1 cellular context compared by ENCODE assay signal in genomic region chr21:33975548-33976081, GRCh38.
TF ChIP-seq lines count a peak whose summit lies in the region.

No MANE protein-coding gene starts in this region.

TF ChIP-seq in K562, 482 proteins besides CTCF, POLR2A, EP300 and RAD21 (continued from another document and continues in another):
- peak; percentile 94 for TF ChIP-seq ZNF592 (IDR thresholded peaks at IDR 0.05)
- no peak for TF ChIP-seq MYC (IDR thresholded peaks at IDR 0.05; ENCODE audit: low read depth, low read length)
- TF ChIP-seq MYC (CRISPR knock-in tag; IDR thresholded peaks at IDR 0.05; ENCODE audit: borderline replicate concordance, low read depth), result 0 out of 2 replicates have a peak, but pooled peaks have one; percentile 15
- TF ChIP-seq ZFPM2 (CRISPR knock-in tag; IDR thresholded peaks at IDR 0.05), result no peak
- no peak for TF ChIP-seq TAF7 (tag; IDR thresholded peaks at IDR 0.05)
- TF ChIP-seq NR2F6 (CRISPR knock-in tag; IDR thresholded peaks at IDR 0.05), result no peak
- TF ChIP-seq ZNF212 (CRISPR knock-in tag; IDR thresholded peaks at IDR 0.05), result 0 out of 2 replicates have a peak, but pooled peaks have one; percentile 6
- TF ChIP-seq CBFB (CRISPR knock-in tag; IDR thresholded peaks at IDR 0.05), result no peak
- no peak for TF ChIP-seq PTBP1 (IDR thresholded peaks at IDR 0.05; ENCODE audit: low read depth, low read length)
- TF ChIP-seq FOSL1 (tag; conservative IDR thresholded peaks at IDR 0.05), result peak; percentile 76
- peak; percentile 49; the same call in 1 of the 2 replicates for TF ChIP-seq PTTG1 (tag; IDR thresholded peaks at IDR 0.05; ENCODE audit: low read depth)
- no peak for TF ChIP-seq DDX20 (tag; IDR thresholded peaks at IDR 0.05; ENCODE audit: low read depth)
- TF ChIP-seq POLR2AphosphoS2 (IDR thresholded peaks at IDR 0.05; ENCODE audit: low read length), result no peak
- TF ChIP-seq ZC3H8 (IDR thresholded peaks at IDR 0.05), result no peak
- peak; percentile 9; the same call in 1 of the 2 replicates for TF ChIP-seq MYNN (IDR thresholded peaks at IDR 0.05)
- no peak for TF ChIP-seq MYNN (CRISPR knock-in tag; IDR thresholded peaks at IDR 0.05)
- TF ChIP-seq HINFP (tag; conservative IDR thresholded peaks at IDR 0.05; ENCODE audit: low read depth), result 0 out of 2 replicates have a peak, but pooled peaks have one; percentile 47
- no peak for TF ChIP-seq OTX1 (CRISPR knock-in tag; IDR thresholded peaks at IDR 0.05)
- no peak for TF ChIP-seq NR2C1 (IDR thresholded peaks at IDR 0.05)
- peak; percentile 43; the same call in 1 of the 2 replicates for TF ChIP-seq NR2C1 (tag; IDR thresholded peaks at IDR 0.05)
- 0 out of 2 replicates have a peak, but pooled peaks have one; percentile 66 for TF ChIP-seq ZNF449 (CRISPR knock-in tag; IDR thresholded peaks at IDR 0.05)
- TF ChIP-seq ZFX (CRISPR knock-in tag; IDR thresholded peaks at IDR 0.05), result 0 out of 2 replicates have a peak, but pooled peaks have one; percentile 26
- peak; percentile 83 for TF ChIP-seq CREB3 (tag; conservative IDR thresholded peaks at IDR 0.05; ENCODE audit: low read depth)
- 0 out of 2 replicates have a peak, but pooled peaks have one; percentile 13 for TF ChIP-seq BRD4 (IDR thresholded peaks at IDR 0.05)
- no peak for TF ChIP-seq NFE2 (IDR thresholded peaks at IDR 0.05; ENCODE audit: low read depth)
- no peak for TF ChIP-seq NR2C2 (CRISPR knock-in tag; IDR thresholded peaks at IDR 0.05)
- peak; percentile 70 for TF ChIP-seq NR2C2 (tag; IDR thresholded peaks at IDR 0.05)
- peak; percentile 66 for TF ChIP-seq PTRF (tag; IDR thresholded peaks at IDR 0.05)
- no peak; a peak in 1 of 3 replicates for TF ChIP-seq CBX3 (IDR thresholded peaks at IDR 0.05; ENCODE audit: borderline replicate concordance in 1 of 2, low read length in 2 of 2)
- no peak for TF ChIP-seq LEF1 (IDR thresholded peaks at IDR 0.05)
- TF ChIP-seq GTF2E2 (tag; IDR thresholded peaks at IDR 0.05), result peak; percentile 84; the same call in 1 of the 2 replicates
- TF ChIP-seq MAZ (CRISPR knock-in tag; conservative IDR thresholded peaks at IDR 0.05 in 1 of 2, IDR thresholded peaks at IDR 0.05 in 1 of 2), result peak; percentile 26 to 53; a peak in 2 of 4 replicates
- no peak for TF ChIP-seq HNRNPL (IDR thresholded peaks at IDR 0.05; ENCODE audit: low read depth, low read length)
- TF ChIP-seq ATF7 (IDR thresholded peaks at IDR 0.05), result no peak
- TF ChIP-seq NFRKB (IDR thresholded peaks at IDR 0.05; ENCODE audit: low read depth), result no peak
- TF ChIP-seq C11orf30 (IDR thresholded peaks at IDR 0.05; ENCODE audit: low read depth), result no peak
- no peak for TF ChIP-seq ZNF253 (CRISPR knock-in tag; conservative IDR thresholded peaks at IDR 0.05)
- TF ChIP-seq KDM2B (CRISPR knock-in tag; IDR thresholded peaks at IDR 0.05), result no peak
- TF ChIP-seq TAF1 (IDR thresholded peaks at IDR 0.05; ENCODE audit: control insufficient read depth, extremely low read depth, insufficient read depth, low read length, severe bottlenecking), result peak; percentile 9
- TF ChIP-seq ZNF584 (CRISPR knock-in tag; IDR thresholded peaks at IDR 0.05; ENCODE audit: low read depth), result peak; percentile 64; the same call in 1 of the 2 replicates
- TF ChIP-seq FOXP4 (CRISPR knock-in tag; IDR thresholded peaks at IDR 0.05; ENCODE audit: borderline replicate concordance), result no peak
- peak; percentile 78 for TF ChIP-seq ZKSCAN8 (CRISPR knock-in tag; IDR thresholded peaks at IDR 0.05)
- TF ChIP-seq HDAC8 (tag; IDR thresholded peaks at IDR 0.05), result peak; percentile 66; the same call in 1 of the 2 replicates
- TF ChIP-seq SMARCA4 (IDR thresholded peaks at IDR 0.05), result no peak
- no peak for TF ChIP-seq POLR2H (tag; IDR thresholded peaks at IDR 0.05; ENCODE audit: low read depth)
- peak; percentile 72; the same call in 1 of the 2 replicates for TF ChIP-seq BACH1 (tag; IDR thresholded peaks at IDR 0.05)
- 0 out of 2 replicates have a peak, but pooled peaks have one; percentile 63 for TF ChIP-seq ELF4 (CRISPR knock-in tag; IDR thresholded peaks at IDR 0.05)
- TF ChIP-seq XRCC5 (IDR thresholded peaks at IDR 0.05; ENCODE audit: low read depth, low read length), result no peak
- no peak for TF ChIP-seq ZBTB5 (IDR thresholded peaks at IDR 0.05)
- no peak; the same call in 1 of the 2 replicates for TF ChIP-seq ATF6 (CRISPR knock-in tag; IDR thresholded peaks at IDR 0.05)
- no peak for TF ChIP-seq MITF (IDR thresholded peaks at IDR 0.05)
- 0 out of 2 replicates have a peak, but pooled peaks have one; percentile 67 for TF ChIP-seq ERF (CRISPR knock-in tag; IDR thresholded peaks at IDR 0.05)
- TF ChIP-seq MTA3 (IDR thresholded peaks at IDR 0.05; ENCODE audit: borderline replicate concordance), result peak; percentile 61; the same call in 1 of the 2 replicates
